8 cellular contexts compared by ENCODE assay signal in the genomic region with DNA sequence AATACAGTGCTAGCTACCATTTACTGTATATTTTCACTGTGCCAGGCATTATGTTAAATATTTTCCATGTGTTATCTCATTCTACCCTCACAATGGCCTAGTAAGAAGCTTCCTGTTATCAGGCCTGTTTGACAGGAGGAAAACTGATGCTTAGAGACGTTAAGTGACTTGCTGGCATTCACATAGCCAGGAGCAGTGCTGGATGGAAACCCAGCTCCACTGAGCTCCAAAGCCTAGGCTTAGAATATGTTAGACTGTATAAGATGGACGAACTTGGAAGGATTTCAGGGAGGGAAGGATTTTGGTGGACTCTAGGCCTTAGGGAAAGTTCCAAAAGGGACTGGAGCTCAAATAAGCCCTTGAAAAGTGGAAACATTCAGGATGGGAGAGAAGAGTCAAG. TPM values are rescaled to one million over a fixed set of nuclear protein-coding genes. Genes with fewer than 3 reads are reported as not detected.
A peak's percentile ranks its signal among the peaks of the same experiment; 100 is the strongest.
DNase-seq lines count a peak whose midpoint lies in the region; ATAC-seq and TF ChIP-seq lines count a peak whose summit lies in the region.

No MANE protein-coding gene starts in this region.

- no peak for TF ChIP-seq EP300 in stomach (IDR thresholded peaks at IDR 0.05)

- WGBS in stomach, 5 donors, result 24 to 39% (median 36%) methylated on average over 2 of the region's 2 CpGs

- peak overlapping the region; percentile 94 for H3K27ac Mint-ChIP-seq in T-helper 2 cell treated with Interferon-gamma antibody and Interleukin-4, amounts not matched to agents 5 μg/mL and 100 μg/mL, for 36 hours
- peak overlapping the region; percentile 97 for H3K27ac Mint-ChIP-seq in activated CD4-positive, alpha-beta memory T cell treated with anti-CD3 and anti-CD28 coated beads for 36 hours

- H3K9me3 ChIP-seq in stomach, result no peaks in the 10 kb centered on the region

- H3K4me1 Mint-ChIP-seq in T-helper 2 cell treated with Interferon-gamma antibody and Interleukin-4, amounts not matched to agents 5 μg/mL and 100 μg/mL, for 36 hours (ENCODE audit: low read depth), result peaks cover 72% of the 10 kb centered on the region
- peaks cover 56% of the 10 kb centered on the region for H3K4me1 Mint-ChIP-seq in activated CD4-positive, alpha-beta memory T cell treated with anti-CD3 and anti-CD28 coated beads for 36 hours (ENCODE audit: low read depth)

- H3K27ac ChIP-seq in stomach (peak overlapping the region; percentile 52 to 95 (median 91)), caudate nucleus (ENCODE audit: low read depth, low read length) (no peak overlapping the region)

- intact Hi-C loops in activated CD4-positive, alpha-beta memory T cell treated with anti-CD3 and anti-CD28 coated beads for 36 hours (cut with micrococcal nuclease), result loop anchor here (5.0 to 10.0 kb wide), 3 partner anchors 201 to 909 kb away; a partner anchor contains a TSS
- intact Hi-C loops in stomach (cut with DNase I; ENCODE audit: low total_unique reads), result no loop called here

- H3K27me3 ChIP-seq in stomach, result no peaks in the 10 kb centered on the region

- peaks cover 12% of the 10 kb centered on the region for H3K27me3 Mint-ChIP-seq in T-helper 2 cell treated with Interferon-gamma antibody and Interleukin-4, amounts not matched to agents 5 μg/mL and 100 μg/mL, for 36 hours (ENCODE audit: low read depth)
- H3K27me3 Mint-ChIP-seq in activated CD4-positive, alpha-beta memory T cell treated with anti-CD3 and anti-CD28 coated beads for 36 hours, result no peaks in the 10 kb centered on the region

- POLR2A ChIA-PET in activated CD4-positive, alpha-beta memory T cell treated with anti-CD3 and anti-CD28 coated beads for 36 hours (lab: Charles Lee), result interaction anchor here (0.7 to 5.1 kb wide), 9 partner anchors 9 to 199 kb away, joined by 3 to 45 read pairs (median 3); no protein-coding TSS in a partner anchor

- H3K4me3 Mint-ChIP-seq in T-helper 2 cell treated with Interferon-gamma antibody and Interleukin-4, amounts not matched to agents 5 μg/mL and 100 μg/mL, for 36 hours, result peak overlapping the region; percentile 91
- H3K4me3 Mint-ChIP-seq in activated CD4-positive, alpha-beta memory T cell treated with anti-CD3 and anti-CD28 coated beads for 36 hours, result peak overlapping the region; percentile 88

- H3K9me3 Mint-ChIP-seq in T-helper 2 cell treated with Interferon-gamma antibody and Interleukin-4, amounts not matched to agents 5 μg/mL and 100 μg/mL, for 36 hours, result no peaks in the 10 kb centered on the region
- no peaks in the 10 kb centered on the region for H3K9me3 Mint-ChIP-seq in activated CD4-positive, alpha-beta memory T cell treated with anti-CD3 and anti-CD28 coated beads for 36 hours

- DNase-seq in T-helper 2 cell treated with Interferon-gamma antibody and Interleukin-4, amounts not matched to agents 5 μg/mL and 100 μg/mL, for 36 hours (ENCODE audit: low spot score), result no peak
- DNase-seq in T-helper 2 cell (no peak), foreskin fibroblast (no peak), stomach (no peak), NK-92 (lab: John Stamatoyannopoulos, UW; ENCODE audit: unreplicated experiment) (no peak), caudate nucleus (lab: John Stamatoyannopoulos, UW) (no peak)
- no peak for DNase-seq in activated CD4-positive, alpha-beta memory T cell treated with anti-CD3 and anti-CD28 coated beads for 36 hours

- H3K4me1 ChIP-seq in stomach, result peaks cover 38 to 72% (median 59%) of the 10 kb centered on the region in 4 donors

- TF ChIP-seq POLR2A in stomach (IDR thresholded peaks at IDR 0.05), result no peak

- H3K36me3 Mint-ChIP-seq in T-helper 2 cell treated with Interferon-gamma antibody and Interleukin-4, amounts not matched to agents 5 μg/mL and 100 μg/mL, for 36 hours (ENCODE audit: low read depth), result peaks cover 48% of the 10 kb centered on the region
- peaks cover 46% of the 10 kb centered on the region for H3K36me3 Mint-ChIP-seq in activated CD4-positive, alpha-beta memory T cell treated with anti-CD3 and anti-CD28 coated beads for 36 hours

- TF ChIP-seq CTCF in foreskin fibroblast (IDR thresholded peaks at IDR 0.05; ENCODE audit: low read depth, low read length) (no peak), stomach (IDR thresholded peaks at IDR 0.05) (no peak)

- peak overlapping the region; percentile 59 to 75 for H3K4me3 ChIP-seq in foreskin fibroblast (ENCODE audit: low read depth in 1 of 2, low read length in 2 of 2)
- peak overlapping the region; percentile 64 to 79 (median 71) for H3K4me3 ChIP-seq in stomach

- no peaks in the 10 kb centered on the region for H3K36me3 ChIP-seq in stomach

- ATAC-seq in GM19035 (IDR thresholded peaks at IDR 0.05; ENCODE audit: unreplicated experiment), result no peak

- CTCF ChIA-PET in activated CD4-positive, alpha-beta memory T cell treated with anti-CD3 and anti-CD28 coated beads for 36 hours (lab: Charles Lee), result interaction anchor here (0.9 to 3.9 kb wide), 20 partner anchors 9 to 216 kb away, joined by 3 to 35 read pairs (median 6); no protein-coding TSS in a partner anchor

RNA-seq across cellular contexts. Expression of a gene that starts 2.1 kb away (rescaled TPM):
- total RNA-seq in activated CD4-positive, alpha-beta memory T cell treated with anti-CD3 and anti-CD28 coated beads for 36 hours, result 100 to 1,000 TPM; 440 to 442 TPM
- total RNA-seq in stomach, result 100 to 1,000 TPM in 3 of 5 donors, 10 to 100 TPM in 2; 47.5 to 229 (median 176) TPM
- 100 to 1,000 TPM in 1 of 3 donors, 10 to 100 TPM in 2; 52.4 to 125 (median 65.5) TPM for polyA plus RNA-seq in stomach
